13 cellular contexts compared by ENCODE assay signal in the genomic region with DNA sequence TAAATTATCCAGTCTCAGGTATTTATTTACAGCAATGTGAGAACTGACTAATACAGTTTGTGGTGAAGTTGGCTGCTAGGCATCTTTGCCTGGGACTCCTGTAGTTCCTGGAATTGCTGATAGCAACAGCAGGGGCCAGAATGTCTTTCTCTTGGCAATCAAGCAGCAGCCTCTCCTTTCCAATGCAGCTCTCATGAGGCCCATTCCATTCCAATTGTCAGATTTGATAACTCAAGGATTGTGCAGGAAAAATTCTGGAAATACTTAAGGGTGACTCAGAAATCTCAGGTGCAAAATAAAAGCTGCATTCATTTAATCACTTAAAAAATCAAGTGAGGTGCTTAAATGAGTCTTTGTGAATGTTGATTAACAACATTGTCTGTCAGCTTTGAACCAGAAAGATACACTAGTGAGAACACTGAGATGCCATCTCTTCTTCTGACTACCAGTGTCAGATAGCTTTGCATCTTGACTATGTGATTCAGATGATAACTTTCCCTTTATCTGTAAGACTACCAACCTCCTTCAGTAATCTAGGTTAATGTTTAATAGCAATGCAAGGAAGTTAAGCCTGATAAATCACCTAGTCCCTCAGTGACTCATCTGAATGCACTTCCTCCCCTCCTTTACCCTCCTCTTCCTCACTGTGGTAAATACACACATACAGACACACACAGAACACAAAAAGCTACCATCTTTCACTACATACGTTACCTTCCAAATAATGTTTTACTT. TPM values are rescaled to one million over a fixed set of nuclear protein-coding genes. Genes with fewer than 3 reads are reported as not detected.
DNase-seq lines count a peak whose midpoint lies in the region; FAIRE-seq and TF ChIP-seq lines count a peak whose summit lies in the region.
"Had no signal": no experiment of that assay in that cellular context is flagged by ENCODE, and none has a peak within 500 bp of the region (broad histone marks: within the 10 kb centered on the region; RNA-seq: fewer than 3 reads in every experiment).

No MANE protein-coding gene starts in this region.

- no peaks in the 10 kb centered on the region; a peak in 1 of 4 replicates for H3K4me1 ChIP-seq in SK-N-SH (ENCODE audit: control insufficient read depth in 1 of 2, insufficient read depth in 2 of 2, low read depth in 1 of 2, low read length in 1 of 2)
- H3K4me1 ChIP-seq: HAP-1 had no signal

- POLR2A ChIA-PET in SK-N-SH (lab: Yijun Ruan, JAX): no interaction called here

- no peaks in the 10 kb centered on the region for H3K79me2 ChIP-seq in SK-N-SH (ENCODE audit: insufficient read depth)

- no peak overlapping the region for H2AFZ ChIP-seq in SK-N-SH (ENCODE audit: low read depth)

- no peaks in the 10 kb centered on the region for H3K9me3 ChIP-seq in SK-N-SH
- H3K9me3 ChIP-seq: HAP-1 had no signal

- TF ChIP-seq EP300 in SK-N-SH (IDR thresholded peaks at IDR 0.05; ENCODE audit: borderline replicate concordance in 1 of 2, low read depth in 1 of 2, low read length in 1 of 2): no peak

- no peaks in the 10 kb centered on the region for H3K36me3 ChIP-seq in SK-N-SH (replicated peaks in 1 of 2; ENCODE audit: control insufficient read depth in 1 of 2, insufficient read depth in 2 of 2, low read length in 1 of 2)
- H3K36me3 ChIP-seq: HAP-1 had no signal

- no peak overlapping the region for H3K4me3 ChIP-seq in SK-N-SH (ENCODE audit: low read depth in 2 of 2, low read length in 1 of 2)
- H3K4me3 ChIP-seq: HAP-1 had no signal

- no peaks in the 10 kb centered on the region for H3F3A ChIP-seq in SK-N-SH (replicated peaks; ENCODE audit: insufficient read depth)

- in situ Hi-C loops in ACHN (cut with HindIII; ENCODE audit: low pct_ligation_motif_present, low pct_unique_long_range_greater_than_20kb, low sequenced_read_pairs): no loop called here

- H4K20me1 ChIP-seq in SK-N-SH (ENCODE audit: insufficient read depth): no peaks in the 10 kb centered on the region

- no peak for TF ChIP-seq POLR2A in H54 (IDR thresholded peaks at IDR 0.05; ENCODE audit: low read depth, low read length)

- H3K27me3 ChIP-seq in SK-N-SH (ENCODE audit: insufficient read depth): no peaks in the 10 kb centered on the region; the same call in none of the 2 replicates

- no peak for TF ChIP-seq CTCF in SK-N-SH (IDR thresholded peaks at IDR 0.05)

- no peak for TF ChIP-seq RAD21 in SK-N-SH (IDR thresholded peaks at IDR 0.05; ENCODE audit: low read length)

- 22% methylated on average over 1 of the region's 1 CpG for WGBS in SK-N-SH (ENCODE audit: low lambda C conversion rate)

- peak; percentile 95 for FAIRE-seq in H54 (lab: Jason Lieb, UNC)

- peak overlapping the region in 1 of 2 experiments; percentile 56; a peak in 1 of 4 replicates for H3K27ac ChIP-seq in SK-N-SH (ENCODE audit: low read depth in 2 of 2, low read length in 1 of 2)

- DNase-seq in ACHN (peak; percentile 75), H54 (ENCODE audit: insufficient read length, low spot score) (peak; percentile 24), SK-N-SH (no peak), iPS-NIHi7 (ENCODE audit: extremely low spot score) (peak; percentile 37), RPMI8226 (no peak), COLO668 (lab: John Stamatoyannopoulos, UW; ENCODE audit: unreplicated experiment) (no peak), occipital lobe (lab: John Stamatoyannopoulos, UW) (no peak)
- no peak for DNase-seq in stimulated activated CD8-positive, alpha-beta memory T cell treated with anti-CD3 and anti-CD28 coated beads, Interleukin-4, amount 100 ng/mL, for 48 hours
- DNase-seq: activated CD4-positive, alpha-beta memory T cell treated with anti-CD3 and anti-CD28 coated beads, Interleukin-2, amount 10 ng/mL, durations not matched to agents 7 days and 5 days; activated naive CD8-positive, alpha-beta T cell treated with anti-CD3 and anti-CD28 coated beads for 36 hours; NCI-H1092 treated with DMSO at 0.1 percent for 48 hours; SW 1271 had no signal

- CTCF ChIA-PET in SK-N-SH (lab: Yijun Ruan, JAX): interaction anchor here (1.0 kb wide), 1 partner anchor 13 kb away, joined by 5 read pairs; no protein-coding TSS in a partner anchor

- no peak overlapping the region for H3K4me2 ChIP-seq in SK-N-SH

- H3K9ac ChIP-seq in SK-N-SH: no peak overlapping the region

- no peaks in the 10 kb centered on the region for H3K9me2 ChIP-seq in SK-N-SH

TF ChIP-seq in SK-N-SH, 30 proteins besides CTCF, POLR2A, EP300 and RAD21 (continues in another document):
- 0 out of 2 replicates have a peak, but pooled peaks have one; percentile 15 for TF ChIP-seq RXRA (IDR thresholded peaks at IDR 0.05; ENCODE audit: borderline replicate concordance, low read depth)
- TF ChIP-seq GATA2 (CRISPR knock-in tag; IDR thresholded peaks at IDR 0.05): no peak
- no peak for TF ChIP-seq CHD2 (IDR thresholded peaks at IDR 0.05; ENCODE audit: low read length, partially characterized antibody)
- TF ChIP-seq, protein P1, sequence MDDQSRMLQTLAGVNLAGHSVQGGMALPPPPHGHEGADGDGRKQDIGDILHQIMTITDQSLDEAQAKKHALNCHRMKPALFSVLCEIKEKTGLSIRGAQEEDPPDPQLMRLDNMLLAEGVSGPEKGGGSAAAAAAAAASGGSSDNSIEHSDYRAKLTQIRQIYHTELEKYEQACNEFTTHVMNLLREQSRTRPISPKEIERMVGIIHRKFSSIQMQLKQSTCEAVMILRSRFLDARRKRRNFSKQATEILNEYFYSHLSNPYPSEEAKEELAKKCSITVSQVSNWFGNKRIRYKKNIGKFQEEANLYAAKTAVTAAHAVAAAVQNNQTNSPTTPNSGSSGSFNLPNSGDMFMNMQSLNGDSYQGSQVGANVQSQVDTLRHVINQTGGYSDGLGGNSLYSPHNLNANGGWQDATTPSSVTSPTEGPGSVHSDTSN (IDR thresholded peaks at IDR 0.05): peak; percentile 73
- TF ChIP-seq MXI1 (IDR thresholded peaks at IDR 0.05; ENCODE audit: low read depth, low read length): no peak
- TF ChIP-seq GABPA (IDR thresholded peaks at IDR 0.05; ENCODE audit: low read depth): no peak
- TF ChIP-seq SMC3 (IDR thresholded peaks at IDR 0.05; ENCODE audit: low read depth, low read length): no peak
- TF ChIP-seq, protein P2, sequence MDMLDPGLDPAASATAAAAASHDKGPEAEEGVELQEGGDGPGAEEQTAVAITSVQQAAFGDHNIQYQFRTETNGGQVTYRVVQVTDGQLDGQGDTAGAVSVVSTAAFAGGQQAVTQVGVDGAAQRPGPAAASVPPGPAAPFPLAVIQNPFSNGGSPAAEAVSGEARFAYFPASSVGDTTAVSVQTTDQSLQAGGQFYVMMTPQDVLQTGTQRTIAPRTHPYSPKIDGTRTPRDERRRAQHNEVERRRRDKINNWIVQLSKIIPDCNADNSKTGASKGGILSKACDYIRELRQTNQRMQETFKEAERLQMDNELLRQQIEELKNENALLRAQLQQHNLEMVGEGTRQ (IDR thresholded peaks at IDR 0.05; ENCODE audit: borderline replicate concordance, low read depth, low read length): no peak
- TF ChIP-seq, protein P3, sequence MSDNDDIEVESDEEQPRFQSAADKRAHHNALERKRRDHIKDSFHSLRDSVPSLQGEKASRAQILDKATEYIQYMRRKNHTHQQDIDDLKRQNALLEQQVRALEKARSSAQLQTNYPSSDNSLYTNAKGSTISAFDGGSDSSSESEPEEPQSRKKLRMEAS (IDR thresholded peaks at IDR 0.05; ENCODE audit: low read depth): no peak
- no peak for TF ChIP-seq TAF1 (IDR thresholded peaks at IDR 0.05; ENCODE audit: borderline replicate concordance, low read depth, low read length)
- TF ChIP-seq FOXJ3 (CRISPR knock-in tag; IDR thresholded peaks at IDR 0.05): no peak
- TF ChIP-seq TCF12 (IDR thresholded peaks at IDR 0.05): peak; percentile 79
- TF ChIP-seq, protein P4, sequence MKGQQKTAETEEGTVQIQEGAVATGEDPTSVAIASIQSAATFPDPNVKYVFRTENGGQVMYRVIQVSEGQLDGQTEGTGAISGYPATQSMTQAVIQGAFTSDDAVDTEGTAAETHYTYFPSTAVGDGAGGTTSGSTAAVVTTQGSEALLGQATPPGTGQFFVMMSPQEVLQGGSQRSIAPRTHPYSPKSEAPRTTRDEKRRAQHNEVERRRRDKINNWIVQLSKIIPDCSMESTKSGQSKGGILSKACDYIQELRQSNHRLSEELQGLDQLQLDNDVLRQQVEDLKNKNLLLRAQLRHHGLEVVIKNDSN (IDR thresholded peaks at IDR 0.05; ENCODE audit: borderline replicate concordance, low read depth): no peak
- no peak for TF ChIP-seq YY1 (IDR thresholded peaks at IDR 0.05; ENCODE audit: low read depth)
- TF ChIP-seq ELF1 (IDR thresholded peaks at IDR 0.05): no peak
- TF ChIP-seq, protein P5, sequence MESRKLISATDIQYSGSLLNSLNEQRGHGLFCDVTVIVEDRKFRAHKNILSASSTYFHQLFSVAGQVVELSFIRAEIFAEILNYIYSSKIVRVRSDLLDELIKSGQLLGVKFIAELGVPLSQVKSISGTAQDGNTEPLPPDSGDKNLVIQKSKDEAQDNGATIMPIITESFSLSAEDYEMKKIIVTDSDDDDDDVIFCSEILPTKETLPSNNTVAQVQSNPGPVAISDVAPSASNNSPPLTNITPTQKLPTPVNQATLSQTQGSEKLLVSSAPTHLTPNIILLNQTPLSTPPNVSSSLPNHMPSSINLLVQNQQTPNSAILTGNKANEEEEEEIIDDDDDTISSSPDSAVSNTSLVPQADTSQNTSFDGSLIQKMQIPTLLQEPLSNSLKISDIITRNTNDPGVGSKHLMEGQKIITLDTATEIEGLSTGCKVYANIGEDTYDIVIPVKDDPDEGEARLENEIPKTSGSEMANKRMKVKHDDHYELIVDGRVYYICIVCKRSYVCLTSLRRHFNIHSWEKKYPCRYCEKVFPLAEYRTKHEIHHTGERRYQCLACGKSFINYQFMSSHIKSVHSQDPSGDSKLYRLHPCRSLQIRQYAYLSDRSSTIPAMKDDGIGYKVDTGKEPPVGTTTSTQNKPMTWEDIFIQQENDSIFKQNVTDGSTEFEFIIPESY (IDR thresholded peaks at IDR 0.05; ENCODE audit: borderline replicate concordance, low read depth): no peak
- TF ChIP-seq MEF2A (IDR thresholded peaks at IDR 0.05; ENCODE audit: borderline replicate concordance, low read depth): no peak
- TF ChIP-seq FOXM1 (IDR thresholded peaks at IDR 0.05; ENCODE audit: low read depth): no peak
- no peak for TF ChIP-seq RCOR1 (IDR thresholded peaks at IDR 0.05; ENCODE audit: low read length)
- TF ChIP-seq EZH2phosphoT487 (IDR thresholded peaks at IDR 0.05; ENCODE audit: borderline replicate concordance, low read depth): no peak

RNA-seq across cellular contexts. Expression of a gene that starts 32.1 kb away (rescaled TPM):
- polyA plus RNA-seq in SK-N-SH (2012; rRNA removed): 0.07 and 0.19 TPM in 2 replicates
- polyA plus RNA-seq in SK-N-SH (2012; cell fraction: cytosol; rRNA removed): 0.14 and 0.18 TPM in 2 replicates
- polyA plus RNA-seq in SK-N-SH (2012; cell fraction: nucleus; rRNA removed): 0.20 and 0.42 TPM in 2 replicates
- 1.9 TPM for total RNA-seq in occipital lobe
- total RNA-seq: activated CD4-positive, alpha-beta memory T cell treated with anti-CD3 and anti-CD28 coated beads, Interleukin-2, amount 10 ng/mL, durations not matched to agents 7 days and 5 days; activated naive CD8-positive, alpha-beta T cell treated with anti-CD3 and anti-CD28 coated beads for 36 hours had no signal

Comparison
In these comparisons a context has a peak if more than half of its experiments do, and no peak if none do; other contexts are left out.
1. DNase-seq: peak in ACHN (single experiment), H54 (single experiment) and iPS-NIHi7 (single experiment); none in SK-N-SH (single experiment), stimulated activated CD8-positive, alpha-beta memory T cell treated with anti-CD3 and anti-CD28 coated beads, Interleukin-4, amount 100 ng/mL, for 48 hours (single experiment), RPMI8226 (single experiment), COLO668 (single experiment) and occipital lobe (single experiment).